In genomic region chr5:150481972-150482406, GRCh38 we compare ENCODE assay signal across 26 cellular contexts.
"Had no signal": no experiment of that assay in that cellular context is flagged by ENCODE, and none has a peak within 500 bp of the region (broad histone marks: within the 10 kb centered on the region; RNA-seq: fewer than 3 reads in every experiment).

No MANE protein-coding gene starts in this region.

- DNase-seq: activated CD4-positive, alpha-beta T cell treated with anti-CD3 and anti-CD28 coated beads for 4 hours; activated CD4-positive, alpha-beta T cell treated with anti-CD3 and anti-CD28 coated beads, Interleukin-2, amount 50 U/mL, for 4 hours; activated naive CD4-positive, alpha-beta T cell; activated T-cell treated with anti-CD3 and anti-CD28 coated beads for 4 hours; activated T-cell treated with anti-CD3 and anti-CD28 coated beads, Interleukin-2, amount 50 U/mL, for 72 hours; central memory CD4-positive, alpha-beta T cell; dermis blood vessel endothelial cell; effector CD4-positive, alpha-beta T cell; left lung; mammary epithelial cell; midbrain; naive thymus-derived CD8-positive, alpha-beta T cell; posterior cingulate gyrus; right lobe of liver; stimulated activated CD4-positive, alpha-beta T cell treated with anti-CD3 and anti-CD28 coated beads, Interleukin-12 subunit alpha, Interleukin-12 subunit beta, amount 100 ng/mL, for 4 hours; stimulated activated CD4-positive, alpha-beta T cell treated with anti-CD3 and anti-CD28 coated beads, Interleukin-4, amount 100 ng/mL, for 1 hour; stimulated activated naive CD8-positive, alpha-beta T cell treated with anti-CD3 and anti-CD28 coated beads, Interleukin-15, amount 100 ng/mL, for 72 hours; substantia nigra; T-helper 9 cell; upper lobe of right lung had no signal

- H3K27me3 ChIP-seq: breast epithelium, left lung, neural progenitor cell, right lobe of liver, upper lobe of right lung had no signal

- H3K27ac Mint-ChIP-seq: activated naive CD4-positive, alpha-beta T cell treated with anti-CD3 and anti-CD28 coated beads, Interleukin-2, amount 50 U/mL, for 72 hours; activated T-cell treated with anti-CD3 and anti-CD28 coated beads, Interleukin-2, amount 50 U/mL, for 72 hours; stimulated activated naive CD8-positive, alpha-beta T cell treated with anti-CD3 and anti-CD28 coated beads, Interleukin-15, amount 100 ng/mL, for 72 hours; T-helper 1 cell treated with Interleukin-12 subunit alpha and Interleukin-12 subunit beta and Interleukin-4 antibody, amounts not matched to agents 30 μg/mL and 1 μg/mL, for 36 hours had no signal

- H3K4me3 Mint-ChIP-seq: activated T-cell treated with anti-CD3 and anti-CD28 coated beads, Interleukin-2, amount 50 U/mL, for 72 hours; stimulated activated naive CD8-positive, alpha-beta T cell treated with anti-CD3 and anti-CD28 coated beads, Interleukin-15, amount 100 ng/mL, for 72 hours; T-helper 1 cell treated with Interleukin-12 subunit alpha and Interleukin-12 subunit beta and Interleukin-4 antibody, amounts not matched to agents 30 μg/mL and 1 μg/mL, for 36 hours had no signal

- H3K36me3 Mint-ChIP-seq: activated naive CD4-positive, alpha-beta T cell treated with anti-CD3 and anti-CD28 coated beads, Interleukin-2, amount 50 U/mL, for 72 hours; naive thymus-derived CD8-positive, alpha-beta T cell; neural progenitor cell had no signal

- ATAC-seq: activated naive CD4-positive, alpha-beta T cell treated with anti-CD3 and anti-CD28 coated beads, Interleukin-2, amount 50 U/mL, for 72 hours; activated T-cell treated with anti-CD3 and anti-CD28 coated beads, Interleukin-2, amount 50 U/mL, for 72 hours; left lung; naive thymus-derived CD8-positive, alpha-beta T cell; stimulated activated naive CD8-positive, alpha-beta T cell treated with anti-CD3 and anti-CD28 coated beads, Interleukin-15, amount 100 ng/mL, for 72 hours; upper lobe of right lung had no signal

- H3K27ac ChIP-seq: epithelial cell of prostate, left lung, neural progenitor cell, right lobe of liver, upper lobe of right lung, VCaP had no signal

- H3K9me3 ChIP-seq: breast epithelium, left lung, right lobe of liver, upper lobe of right lung had no signal

- H3K9me3 Mint-ChIP-seq: activated naive CD4-positive, alpha-beta T cell treated with anti-CD3 and anti-CD28 coated beads, Interleukin-2, amount 50 U/mL, for 72 hours; activated T-cell treated with anti-CD3 and anti-CD28 coated beads, Interleukin-2, amount 50 U/mL, for 72 hours; naive thymus-derived CD8-positive, alpha-beta T cell; neural progenitor cell; stimulated activated naive CD8-positive, alpha-beta T cell treated with anti-CD3 and anti-CD28 coated beads, Interleukin-15, amount 100 ng/mL, for 72 hours; T-helper 1 cell treated with Interleukin-12 subunit alpha and Interleukin-12 subunit beta and Interleukin-4 antibody, amounts not matched to agents 30 μg/mL and 1 μg/mL, for 36 hours had no signal

- H3K36me3 ChIP-seq: breast epithelium, left lung, neural progenitor cell, right lobe of liver, upper lobe of right lung had no signal

- H3K4me1 ChIP-seq: breast epithelium had no signal

- H3K4me3 ChIP-seq: breast epithelium, left lung, neural progenitor cell, right lobe of liver, upper lobe of right lung had no signal
